ENCODE assay signal across 17 cellular contexts in genomic region chr5:152164860-152165259, GRCh38.
"Had no signal": no experiment of that assay in that cellular context is flagged by ENCODE, and none has a peak within 500 bp of the region (broad histone marks: within the 10 kb centered on the region; RNA-seq: fewer than 3 reads in every experiment).

No MANE protein-coding gene starts in this region.

- DNase-seq: activated CD4-positive, alpha-beta T cell treated with anti-CD3 and anti-CD28 coated beads, Interleukin-2, amount 50 U/mL, for 1 hour; activated CD8-positive, alpha-beta memory T cell treated with anti-CD3 and anti-CD28 coated beads for 24 hours; activated gamma-delta T cell treated with Interleukin-2 at 50 U/mL for 16 hours; amniotic stem cell; central memory CD4-positive, alpha-beta T cell; colonic mucosa; effector CD4-positive, alpha-beta T cell; foreskin melanocyte; head of caudate nucleus; posterior cingulate gyrus; retina; T-helper 2 cell had no signal

- H3K27ac ChIP-seq: colonic mucosa, epithelial cell of prostate, tibial nerve had no signal

- H3K27ac Mint-ChIP-seq: activated naive CD8-positive, alpha-beta T cell; brain; stimulated activated effector memory CD8-positive, alpha-beta T cell treated with anti-CD3 and anti-CD28 coated beads, Interleukin-12 subunit alpha, Interleukin-12 subunit beta, amount 100 ng/mL, for 72 hours had no signal

- H3K9me3 Mint-ChIP-seq: brain; stimulated activated effector memory CD8-positive, alpha-beta T cell treated with anti-CD3 and anti-CD28 coated beads, Interleukin-12 subunit alpha, Interleukin-12 subunit beta, amount 100 ng/mL, for 72 hours had no signal

- H3K27me3 ChIP-seq: colonic mucosa, tibial nerve had no signal

- H3K4me3 ChIP-seq: colonic mucosa, tibial nerve had no signal

- H3K9me3 ChIP-seq: colonic mucosa, tibial nerve had no signal

- H3K4me1 Mint-ChIP-seq: brain; stimulated activated effector memory CD8-positive, alpha-beta T cell treated with anti-CD3 and anti-CD28 coated beads, Interleukin-12 subunit alpha, Interleukin-12 subunit beta, amount 100 ng/mL, for 72 hours had no signal

- H3K4me1 ChIP-seq: colonic mucosa, tibial nerve had no signal

- H3K36me3 Mint-ChIP-seq: brain; stimulated activated effector memory CD8-positive, alpha-beta T cell treated with anti-CD3 and anti-CD28 coated beads, Interleukin-12 subunit alpha, Interleukin-12 subunit beta, amount 100 ng/mL, for 72 hours had no signal

- H3K36me3 ChIP-seq: colonic mucosa, tibial nerve had no signal

- H3K4me3 Mint-ChIP-seq: activated naive CD8-positive, alpha-beta T cell; brain; stimulated activated effector memory CD8-positive, alpha-beta T cell treated with anti-CD3 and anti-CD28 coated beads, Interleukin-12 subunit alpha, Interleukin-12 subunit beta, amount 100 ng/mL, for 72 hours had no signal
